Comparison of ENCODE assay signal across 30 cellular contexts in genomic region chr7:50807026-50807730, GRCh38. TPM values are rescaled to one million over a fixed set of nuclear protein-coding genes. Genes with fewer than 3 reads are reported as not detected.
DNase-seq lines count a peak whose midpoint lies in the region; ATAC-seq, FAIRE-seq and TF ChIP-seq lines count a peak whose summit lies in the region.
"Had no signal": no experiment of that assay in that cellular context is flagged by ENCODE, and none has a peak within 500 bp of the region (broad histone marks: within the 10 kb centered on the region; RNA-seq: fewer than 3 reads in every experiment).

No MANE protein-coding gene starts in this region.

- H3K27me3 Mint-ChIP-seq in astrocyte (ENCODE audit: low read depth, unreplicated experiment) = peaks cover 37% of the 10 kb centered on the region

- TF ChIP-seq EP300 in Ishikawa (IDR thresholded peaks at IDR 0.05; ENCODE audit: borderline replicate concordance) = no peak

- H4K20me1 ChIP-seq in astrocyte (ENCODE audit: insufficient read depth, low read length) = no peaks in the 10 kb centered on the region

- H3K4me3 Mint-ChIP-seq in astrocyte (ENCODE audit: unreplicated experiment) = no peak overlapping the region
- H3K4me3 Mint-ChIP-seq: activated T-cell treated with anti-CD3 and anti-CD28 coated beads, Interleukin-2, amount 50 U/mL, for 72 hours had no signal

- peaks cover 2% of the 10 kb centered on the region for H3K4me1 Mint-ChIP-seq in astrocyte (ENCODE audit: low read depth, unreplicated experiment)

- no peak overlapping the region for H3K4me3 ChIP-seq in astrocyte (ENCODE audit: insufficient read depth, low read depth, low read length)
- H3K4me3 ChIP-seq: body of pancreas, left ventricle myocardium inferior, stomach, tibial artery, vagina had no signal

- no peak overlapping the region for H2AFZ ChIP-seq in astrocyte (ENCODE audit: low read depth, low read length)

- H3K9ac ChIP-seq in astrocyte (ENCODE audit: low read length) = no peak overlapping the region
- H3K9ac ChIP-seq: SK-N-SH had no signal

- no peak overlapping the region for H3K4me2 ChIP-seq in astrocyte (ENCODE audit: low read length)
- H3K4me2 ChIP-seq: SK-N-SH had no signal

- no peaks in the 10 kb centered on the region for H3K79me2 ChIP-seq in astrocyte (ENCODE audit: insufficient read depth, low read length)

- no peak overlapping the region for H3K27ac Mint-ChIP-seq in astrocyte (ENCODE audit: unreplicated experiment)
- H3K27ac Mint-ChIP-seq: activated T-cell treated with anti-CD3 and anti-CD28 coated beads, Interleukin-2, amount 50 U/mL, for 72 hours; progenitor cell of endocrine pancreas had no signal

- peaks cover 27% of the 10 kb centered on the region for H3K4me1 ChIP-seq in astrocyte (ENCODE audit: insufficient read depth, low read length)
- H3K4me1 ChIP-seq: left ventricle myocardium inferior, stomach, vagina had no signal

- no peak for ATAC-seq in GM19324 (IDR thresholded peaks at IDR 0.05; ENCODE audit: low FRiP score, unreplicated experiment)
- ATAC-seq in GM21737 (IDR thresholded peaks at IDR 0.05; ENCODE audit: unreplicated experiment) = no peak
- no peak for ATAC-seq in HG02678 (IDR thresholded peaks at IDR 0.05; ENCODE audit: unreplicated experiment)
- ATAC-seq: activated CD4-positive, CD25-positive, alpha-beta regulatory T cell treated with anti-CD3 and anti-CD28 coated beads, Interleukin-2, amount 50 U/mL, for 24 hours; activated T-cell treated with anti-CD3 and anti-CD28 coated beads, Interleukin-2, amount 50 U/mL, for 72 hours; body of pancreas; Right ventricle myocardium inferior; sciatic nerve had no signal

- peak; percentile 29 for DNase-seq in AG20443 (ENCODE audit: low spot score)
- DNase-seq in astrocyte (ENCODE audit: low read depth) = peak; percentile 77
- peak; percentile 87 for DNase-seq in glomerular visceral epithelial cell (ENCODE audit: extremely low spot score)
- DNase-seq in medulla oblongata (ENCODE audit: extremely low spot score) = no peak
- DNase-seq: activated CD4-positive, alpha-beta T cell treated with anti-CD3 and anti-CD28 coated beads, Interleukin-2, amount 50 U/mL, for 48 hours; activated T-cell treated with anti-CD3 and anti-CD28 coated beads, Interleukin-2, amount 50 U/mL, for 72 hours; body of pancreas; Calu3; DMS79; Karpas-422; left ventricle myocardium inferior; NCI-H2171; NCI-H510A treated with DMSO at 0.1 percent for 48 hours; SK-N-SH; stimulated activated CD4-positive, alpha-beta T cell treated with anti-CD3 and anti-CD28 coated beads, Interleukin-4, amount 100 ng/mL, for 1 hour; stomach had no signal

- TF ChIP-seq CTCF in astrocyte (IDR thresholded peaks at IDR 0.05; ENCODE audit: insufficient read depth, low read depth, low read length) = no peak

- no peak overlapping the region for H3K27ac ChIP-seq in astrocyte (ENCODE audit: low read depth, low read length)
- H3K27ac ChIP-seq: body of pancreas, HL-60, left ventricle myocardium inferior, neutrophil, stomach, tibial artery, vagina had no signal

- no peaks in the 10 kb centered on the region for H3K9me3 Mint-ChIP-seq in astrocyte (ENCODE audit: unreplicated experiment)
- H3K9me3 Mint-ChIP-seq: activated T-cell treated with anti-CD3 and anti-CD28 coated beads, Interleukin-2, amount 50 U/mL, for 72 hours had no signal

- H3K36me3 Mint-ChIP-seq in astrocyte (ENCODE audit: low read depth, unreplicated experiment) = no peaks in the 10 kb centered on the region

- TF ChIP-seq RAD21 in Ishikawa (IDR thresholded peaks at IDR 0.05; ENCODE audit: low read depth) = no peak

- H3K27me3 ChIP-seq in astrocyte (ENCODE audit: insufficient read depth, low read length) = peaks cover 2% of the 10 kb centered on the region
- H3K27me3 ChIP-seq: body of pancreas, stomach, tibial artery, vagina had no signal

- H3K36me3 ChIP-seq in astrocyte (ENCODE audit: insufficient read depth, low read length) = no peaks in the 10 kb centered on the region
- H3K36me3 ChIP-seq: left ventricle myocardium inferior, neutrophil, stomach, tibial artery, vagina had no signal

- no peaks in the 10 kb centered on the region for H3K9me3 ChIP-seq in astrocyte (ENCODE audit: insufficient read depth, low read depth, low read length)
- H3K9me3 ChIP-seq: body of pancreas, left ventricle myocardium inferior, neutrophil, SK-N-SH, stomach, tibial artery, vagina had no signal

- FAIRE-seq in astrocyte (lab: Jason Lieb, UNC) = no peak
- FAIRE-seq: endothelial cell of umbilical vein, H54 had no signal

TF ChIP-seq in Ishikawa, 13 proteins besides CTCF, POLR2A, EP300 and RAD21:
- no peak for TF ChIP-seq YY1 (IDR thresholded peaks at IDR 0.05; ENCODE audit: low read depth)
- TF ChIP-seq TCF12 (IDR thresholded peaks at IDR 0.05; ENCODE audit: low read depth) = 0 out of 2 replicates have a peak, but pooled peaks have one; percentile 29

RNA-seq across cellular contexts. Expression of gene GRB10, which starts 24.5 kb away (rescaled TPM):
- total RNA-seq in astrocyte = 81.9 and 83.8 TPM in 2 replicates
